Comparison of ENCODE assay signal across 29 cellular contexts in genomic region chr7:105228555-105228954, GRCh38.
DNase-seq lines count a peak whose midpoint lies in the region; ATAC-seq and TF ChIP-seq lines count a peak whose summit lies in the region.
"Had no signal": no experiment of that assay in that cellular context is flagged by ENCODE, and none has a peak within 500 bp of the region (broad histone marks: within the 10 kb centered on the region; RNA-seq: fewer than 3 reads in every experiment).

No MANE protein-coding gene starts in this region.

- 88 to 100% methylated on average over 1 to 3 of the region's 20 CpGs for WGBS in gastroesophageal sphincter (ENCODE audit: low coverage in 1 of 2), 2 donors

- TF ChIP-seq CTCF in gastroesophageal sphincter (IDR thresholded peaks at IDR 0.05), result no peak

- no peaks in the 10 kb centered on the region for H3K27me3 ChIP-seq in gastroesophageal sphincter
- H3K27me3 ChIP-seq: BLaER1 treated with 17β-estradiol and CSF1 and Interleukin-3, amounts not matched to agents 10 nM and 100 nM; colonic mucosa; SJSA1; tibial artery had no signal

- no peaks in the 10 kb centered on the region for H3K36me3 ChIP-seq in gastroesophageal sphincter
- H3K36me3 ChIP-seq: colonic mucosa, HAP-1, tibial artery, WERI-Rb-1 had no signal

- H3K4me1 Mint-ChIP-seq in activated T-helper 17 cell treated with anti-CD3 and anti-CD28 coated beads, Interleukin-2, amount 50 U/mL, for 72 hours, result peaks cover 11% of the 10 kb centered on the region

- no peak for ATAC-seq in GM18870 (IDR thresholded peaks at IDR 0.05; ENCODE audit: unreplicated experiment)
- ATAC-seq in GM18907 (IDR thresholded peaks at IDR 0.05; ENCODE audit: unreplicated experiment), result no peak
- no peak for ATAC-seq in activated T-helper 17 cell treated with anti-CD3 and anti-CD28 coated beads, Interleukin-2, amount 50 U/mL, for 72 hours (replicated peaks)
- ATAC-seq in gastroesophageal sphincter, result no peak
- ATAC-seq: left colon; sciatic nerve; stimulated activated naive CD8-positive, alpha-beta T cell treated with anti-CD3 and anti-CD28 coated beads, Interleukin-15, amount 100 ng/mL, for 72 hours; T-cell had no signal

- no peak for TF ChIP-seq EP300 in gastroesophageal sphincter (IDR thresholded peaks at IDR 0.05)

- no peaks in the 10 kb centered on the region for H3K27me3 Mint-ChIP-seq in activated T-helper 17 cell treated with anti-CD3 and anti-CD28 coated beads, Interleukin-2, amount 50 U/mL, for 72 hours
- H3K27me3 Mint-ChIP-seq: activated CD4-positive, alpha-beta T cell treated with anti-CD3 and anti-CD28 coated beads, Interleukin-2, amount 10 ng/mL, durations not matched to agents 24 days and 14 days; activated naive CD8-positive, alpha-beta T cell treated with anti-CD3 and anti-CD28 coated beads, Interleukin-2, amount 10 ng/mL, durations not matched to agents 7 days and 5 days; IgD-negative memory B cell; memory B cell; stimulated activated naive CD8-positive, alpha-beta T cell treated with anti-CD3 and anti-CD28 coated beads, Interleukin-15, amount 100 ng/mL, for 72 hours; T-cell had no signal

- H3K36me3 Mint-ChIP-seq in activated T-helper 17 cell treated with anti-CD3 and anti-CD28 coated beads, Interleukin-2, amount 50 U/mL, for 72 hours (ENCODE audit: low read depth), result no peaks in the 10 kb centered on the region

- TF ChIP-seq POLR2A in gastroesophageal sphincter (IDR thresholded peaks at IDR 0.05), result no peak

- DNase-seq in NCI-H2227 treated with DMSO at 0.1 percent for 48 hours (lab: John Stamatoyannopoulos, UW) (peak; percentile 69), epithelial cell of prostate (ENCODE audit: low read depth, low spot score) (no peak), left kidney (ENCODE audit: low read depth, low spot score) (peak; percentile 35)
- DNase-seq: activated CD4-positive, alpha-beta T cell treated with anti-CD3 and anti-CD28 coated beads, Interleukin-2, amount 10 ng/mL, durations not matched to agents 24 days and 14 days; activated effector memory CD4-positive, alpha-beta T cell treated with anti-CD3 and anti-CD28 coated beads, Interleukin-2, amount 50 U/mL, for 16 hours; activated naive CD8-positive, alpha-beta T cell treated with anti-CD3 and anti-CD28 coated beads, Interleukin-2, amount 10 ng/mL, durations not matched to agents 7 days and 5 days; activated T-cell treated with anti-CD3 and anti-CD28 coated beads, Interleukin-2, amount 50 U/mL, for 1 hour; aorta; colonic mucosa; DMS153; effector CD8-positive, alpha-beta T cell; left colon; NCI-H146; NCI-H2107; stimulated activated CD8-positive, alpha-beta memory T cell treated with anti-CD3 and anti-CD28 coated beads, Interleukin-4, amount 100 ng/mL, for 48 hours; stimulated activated naive CD8-positive, alpha-beta T cell treated with anti-CD3 and anti-CD28 coated beads, Interleukin-15, amount 100 ng/mL, for 72 hours; T-cell; tibial artery; WERI-Rb-1 had no signal

- H3K4me3 ChIP-seq in gastroesophageal sphincter, result no peak overlapping the region
- H3K4me3 ChIP-seq: BLaER1 treated with 17β-estradiol and CSF1 and Interleukin-3, amounts not matched to agents 10 nM and 100 nM; colonic mucosa; HAP-1; SJSA1; tibial artery had no signal

- H3K9me3 ChIP-seq in gastroesophageal sphincter, result no peaks in the 10 kb centered on the region
- H3K9me3 ChIP-seq: colonic mucosa, HAP-1, tibial artery had no signal

- H3K4me3 Mint-ChIP-seq in activated T-helper 17 cell treated with anti-CD3 and anti-CD28 coated beads, Interleukin-2, amount 50 U/mL, for 72 hours, result no peak overlapping the region
- H3K4me3 Mint-ChIP-seq: activated CD4-positive, alpha-beta T cell treated with anti-CD3 and anti-CD28 coated beads, Interleukin-2, amount 10 ng/mL, durations not matched to agents 24 days and 14 days; activated naive CD8-positive, alpha-beta T cell treated with anti-CD3 and anti-CD28 coated beads, Interleukin-2, amount 10 ng/mL, durations not matched to agents 7 days and 5 days; IgD-negative memory B cell; memory B cell; stimulated activated naive CD8-positive, alpha-beta T cell treated with anti-CD3 and anti-CD28 coated beads, Interleukin-15, amount 100 ng/mL, for 72 hours; T-cell had no signal

- H3K4me1 ChIP-seq in gastroesophageal sphincter, result peaks cover 0 to 13% (median 0%) of the 10 kb centered on the region in 3 donors
- H3K4me1 ChIP-seq: colonic mucosa had no signal

- no peaks in the 10 kb centered on the region for H3K9me3 Mint-ChIP-seq in activated T-helper 17 cell treated with anti-CD3 and anti-CD28 coated beads, Interleukin-2, amount 50 U/mL, for 72 hours
- H3K9me3 Mint-ChIP-seq: activated CD4-positive, alpha-beta T cell treated with anti-CD3 and anti-CD28 coated beads, Interleukin-2, amount 10 ng/mL, durations not matched to agents 24 days and 14 days; stimulated activated naive CD8-positive, alpha-beta T cell treated with anti-CD3 and anti-CD28 coated beads, Interleukin-15, amount 100 ng/mL, for 72 hours had no signal

- H3K27ac ChIP-seq in epithelial cell of prostate (peak overlapping the region; percentile 86), gastroesophageal sphincter (no peak overlapping the region)
- H3K27ac ChIP-seq: BLaER1 treated with 17β-estradiol and CSF1 and Interleukin-3, amounts not matched to agents 10 nM and 100 nM; colonic mucosa; SJSA1; tibial artery; WERI-Rb-1 had no signal

- no peak overlapping the region for H3K27ac Mint-ChIP-seq in activated T-helper 17 cell treated with anti-CD3 and anti-CD28 coated beads, Interleukin-2, amount 50 U/mL, for 72 hours
- H3K27ac Mint-ChIP-seq: activated CD4-positive, alpha-beta T cell treated with anti-CD3 and anti-CD28 coated beads, Interleukin-2, amount 10 ng/mL, durations not matched to agents 24 days and 14 days; activated naive CD8-positive, alpha-beta T cell treated with anti-CD3 and anti-CD28 coated beads, Interleukin-2, amount 10 ng/mL, durations not matched to agents 7 days and 5 days; memory B cell; stimulated activated naive CD8-positive, alpha-beta T cell treated with anti-CD3 and anti-CD28 coated beads, Interleukin-15, amount 100 ng/mL, for 72 hours; T-cell had no signal
